ENCODE assay signal across 1 cellular context in genomic region chr1:175150596-175151319, GRCh38.
TF ChIP-seq lines count a peak whose summit lies in the region.

No MANE protein-coding gene starts in this region.

TF ChIP-seq in WTC11, 78 proteins besides CTCF, POLR2A, EP300 and RAD21 (continued from another document):
- TF ChIP-seq, protein P1, sequence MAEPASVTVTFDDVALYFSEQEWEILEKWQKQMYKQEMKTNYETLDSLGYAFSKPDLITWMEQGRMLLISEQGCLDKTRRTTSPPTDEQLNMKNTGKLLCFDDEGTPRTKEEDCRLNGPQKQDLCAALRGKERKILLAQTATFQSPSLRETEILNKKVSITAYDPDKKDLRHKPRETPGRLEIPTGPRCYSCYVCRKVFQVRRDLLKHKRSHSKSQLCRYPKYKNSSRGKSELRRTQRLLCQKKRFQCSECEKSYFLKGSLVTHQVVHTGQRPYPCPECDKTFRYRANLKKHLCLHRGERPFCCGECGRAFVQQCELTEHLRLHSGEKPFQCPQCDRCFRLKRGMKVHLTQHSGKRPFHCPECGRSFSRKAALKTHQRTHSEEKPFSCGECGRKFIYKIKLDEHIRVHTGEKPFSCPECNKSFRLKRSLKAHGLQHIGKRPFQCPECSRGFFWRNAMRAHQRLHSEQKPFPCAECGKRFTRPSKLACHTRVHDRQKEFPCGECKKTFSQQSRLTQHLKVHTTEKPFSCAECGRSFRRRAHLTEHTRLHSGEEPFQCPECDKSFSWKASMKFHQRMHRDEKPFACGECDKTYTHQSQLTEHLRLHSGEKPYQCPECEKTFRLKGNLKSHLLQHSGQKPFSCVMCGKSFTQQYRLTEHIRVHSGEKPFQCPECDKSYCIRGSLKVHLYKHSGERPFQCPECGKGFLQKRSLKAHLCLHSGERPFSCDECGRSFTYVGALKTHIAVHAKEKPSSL (CRISPR knock-in tag; conservative IDR thresholded peaks at IDR 0.05): no peak
- TF ChIP-seq ELF4 (CRISPR knock-in tag; IDR thresholded peaks at IDR 0.05; ENCODE audit: low read depth) (no peak), NR1H2 (CRISPR knock-in tag; IDR thresholded peaks at IDR 0.05) (no peak), TEAD1 (CRISPR knock-in tag; IDR thresholded peaks at IDR 0.05) (no peak), RELA (CRISPR knock-in tag; IDR thresholded peaks at IDR 0.05; ENCODE audit: borderline replicate concordance) (no peak), JUN (CRISPR knock-in tag; IDR thresholded peaks at IDR 0.05) (no peak), ZNF671 (CRISPR knock-in tag; IDR thresholded peaks at IDR 0.05) (no peak)
- TF ChIP-seq, protein P2, sequence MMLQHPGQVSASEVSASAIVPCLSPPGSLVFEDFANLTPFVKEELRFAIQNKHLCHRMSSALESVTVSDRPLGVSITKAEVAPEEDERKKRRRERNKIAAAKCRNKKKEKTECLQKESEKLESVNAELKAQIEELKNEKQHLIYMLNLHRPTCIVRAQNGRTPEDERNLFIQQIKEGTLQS (CRISPR knock-in tag; conservative IDR thresholded peaks at IDR 0.05): no peak
- TF ChIP-seq, protein P3, sequence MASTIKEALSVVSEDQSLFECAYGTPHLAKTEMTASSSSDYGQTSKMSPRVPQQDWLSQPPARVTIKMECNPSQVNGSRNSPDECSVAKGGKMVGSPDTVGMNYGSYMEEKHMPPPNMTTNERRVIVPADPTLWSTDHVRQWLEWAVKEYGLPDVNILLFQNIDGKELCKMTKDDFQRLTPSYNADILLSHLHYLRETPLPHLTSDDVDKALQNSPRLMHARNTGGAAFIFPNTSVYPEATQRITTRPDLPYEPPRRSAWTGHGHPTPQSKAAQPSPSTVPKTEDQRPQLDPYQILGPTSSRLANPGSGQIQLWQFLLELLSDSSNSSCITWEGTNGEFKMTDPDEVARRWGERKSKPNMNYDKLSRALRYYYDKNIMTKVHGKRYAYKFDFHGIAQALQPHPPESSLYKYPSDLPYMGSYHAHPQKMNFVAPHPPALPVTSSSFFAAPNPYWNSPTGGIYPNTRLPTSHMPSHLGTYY (CRISPR knock-in tag; IDR thresholded peaks at IDR 0.05): no peak
